16 cellular contexts compared by ENCODE assay signal in the genomic region with DNA sequence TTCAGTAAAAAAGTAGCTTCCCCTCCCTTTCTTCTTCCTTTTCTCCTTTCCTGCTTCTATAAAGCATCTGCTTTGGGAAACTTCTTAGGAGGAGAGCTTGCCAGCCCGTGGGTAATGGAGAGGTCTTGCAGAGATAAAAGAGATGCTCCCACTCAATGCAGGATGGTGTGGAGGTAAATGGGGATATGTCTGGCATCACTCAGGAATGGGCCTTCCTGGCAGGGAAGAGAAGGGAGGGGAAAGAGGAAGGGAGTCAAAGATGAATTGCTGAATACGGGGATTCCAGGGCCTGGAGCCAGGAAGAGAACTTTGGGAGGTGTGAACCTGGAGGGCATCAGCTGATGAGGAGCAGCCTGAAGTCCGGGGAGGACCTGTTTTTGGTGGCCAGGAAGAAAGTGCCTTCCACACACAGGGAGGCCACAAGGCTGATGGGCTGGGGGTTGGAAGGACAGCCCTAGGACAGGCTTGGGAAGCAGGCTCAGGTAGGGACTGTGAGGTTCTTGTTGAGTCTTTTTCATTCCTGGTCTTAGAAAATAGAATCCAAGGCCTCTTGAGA. TPM values are rescaled to one million over a fixed set of nuclear protein-coding genes. Genes with fewer than 3 reads are reported as not detected.
DNase-seq lines count a peak whose midpoint lies in the region; ATAC-seq and TF ChIP-seq lines count a peak whose summit lies in the region.
"Had no signal": no experiment of that assay in that cellular context is flagged by ENCODE, and none has a peak within 500 bp of the region (broad histone marks: within the 10 kb centered on the region; RNA-seq: fewer than 3 reads in every experiment).

No MANE protein-coding gene starts in this region.

- no peaks in the 10 kb centered on the region for H3K27me3 ChIP-seq in heart left ventricle
- H3K27me3 ChIP-seq in right cardiac atrium (ENCODE audit: control insufficient read depth, insufficient read depth), result no peaks in the 10 kb centered on the region
- no peaks in the 10 kb centered on the region for H3K27me3 ChIP-seq in foreskin keratinocyte
- H3K27me3 ChIP-seq: Peyer's patch had no signal

- DNase-seq in heart left ventricle (no peak), right cardiac atrium (no peak), foreskin keratinocyte (no peak), HPDE6-E6E7 (ENCODE audit: extremely low spot score) (no peak)
- no peak for DNase-seq in stimulated activated naive CD8-positive, alpha-beta T cell treated with anti-CD3 and anti-CD28 coated beads, Interleukin-15, amount 100 ng/mL, for 72 hours
- DNase-seq: activated CD8-positive, alpha-beta memory T cell treated with anti-CD3 and anti-CD28 coated beads, Interleukin-2, amount 50 U/mL, for 4 hours; AML-193; NCI-H1048; NCI-H446; Peyer's patch; posterior cingulate gyrus had no signal

- H3K4me1 Mint-ChIP-seq in activated T-helper 17 cell treated with anti-CD3 and anti-CD28 coated beads, Interleukin-2, amount 50 U/mL, for 72 hours, result peaks cover 19% of the 10 kb centered on the region
- H3K4me1 Mint-ChIP-seq in stimulated activated naive CD8-positive, alpha-beta T cell treated with anti-CD3 and anti-CD28 coated beads, Interleukin-15, amount 100 ng/mL, for 72 hours, result peaks cover 32% of the 10 kb centered on the region

- H3K9me3 ChIP-seq in heart left ventricle (peaks cover 0 to 14% (median 0%) of the 10 kb centered on the region in 12 donors), right cardiac atrium (ENCODE audit: control insufficient read depth, low read length) (no peaks in the 10 kb centered on the region)
- H3K9me3 ChIP-seq: Peyer's patch had no signal

- H3K27me3 Mint-ChIP-seq in activated T-helper 17 cell treated with anti-CD3 and anti-CD28 coated beads, Interleukin-2, amount 50 U/mL, for 72 hours, result no peaks in the 10 kb centered on the region
- no peaks in the 10 kb centered on the region for H3K27me3 Mint-ChIP-seq in stimulated activated naive CD8-positive, alpha-beta T cell treated with anti-CD3 and anti-CD28 coated beads, Interleukin-15, amount 100 ng/mL, for 72 hours

- H3K4me1 ChIP-seq in heart left ventricle, result peaks cover 0 to 33% (median 25%) of the 10 kb centered on the region in 12 donors
- H3K4me1 ChIP-seq in right cardiac atrium (ENCODE audit: control insufficient read depth, insufficient read depth, low read length), result no peaks in the 10 kb centered on the region
- H3K4me1 ChIP-seq in foreskin keratinocyte, result peaks cover 51% of the 10 kb centered on the region

- peak overlapping the region; percentile 19 for H3K4me3 Mint-ChIP-seq in activated T-helper 17 cell treated with anti-CD3 and anti-CD28 coated beads, Interleukin-2, amount 50 U/mL, for 72 hours
- peak overlapping the region in 1 of 2 donors; percentile 4 for H3K4me3 Mint-ChIP-seq in stimulated activated naive CD8-positive, alpha-beta T cell treated with anti-CD3 and anti-CD28 coated beads, Interleukin-15, amount 100 ng/mL, for 72 hours

- H3K36me3 Mint-ChIP-seq in activated T-helper 17 cell treated with anti-CD3 and anti-CD28 coated beads, Interleukin-2, amount 50 U/mL, for 72 hours (ENCODE audit: low read depth), result no peaks in the 10 kb centered on the region

- H3K27ac ChIP-seq in heart left ventricle (peak overlapping the region in 9 of 12 donors; percentile 23 to 67 (median 55)), right cardiac atrium (ENCODE audit: low read length) (no peak overlapping the region), foreskin keratinocyte (peak overlapping the region; percentile 90)

- intact Hi-C loops in heart left ventricle (cut with DNase I), result loop anchor here in 4 of 10 donors (5.0 to 10.0 kb wide), 2 partner anchors 47 to 56 kb away; partner anchors contain the start of gene CKAP2L (in 2 of the 4)
- intact Hi-C loops in right cardiac atrium (cut with DNase I), result no loop called here

- no peaks in the 10 kb centered on the region for H3K36me3 ChIP-seq in heart left ventricle
- H3K36me3 ChIP-seq: Peyer's patch had no signal

- peaks cover 10% of the 10 kb centered on the region for H3K9me3 Mint-ChIP-seq in activated T-helper 17 cell treated with anti-CD3 and anti-CD28 coated beads, Interleukin-2, amount 50 U/mL, for 72 hours
- peaks cover 20 to 40% of the 10 kb centered on the region in 2 donors for H3K9me3 Mint-ChIP-seq in stimulated activated naive CD8-positive, alpha-beta T cell treated with anti-CD3 and anti-CD28 coated beads, Interleukin-15, amount 100 ng/mL, for 72 hours

- 64 to 69% (median 67%) methylated on average over 3 of the region's 3 CpGs for WGBS in heart left ventricle, 4 donors
- 70% methylated on average over 3 of the region's 3 CpGs for WGBS in right cardiac atrium

- TF ChIP-seq POLR2A in heart left ventricle (IDR thresholded peaks at IDR 0.05), result no peak

- ATAC-seq in heart left ventricle (no peak), right cardiac atrium (no peak), foreskin keratinocyte (no peak), HG02759 (IDR thresholded peaks at IDR 0.05; ENCODE audit: unreplicated experiment) (no peak), GM18868 (IDR thresholded peaks at IDR 0.05; ENCODE audit: unreplicated experiment) (no peak)
- ATAC-seq in activated T-helper 17 cell treated with anti-CD3 and anti-CD28 coated beads, Interleukin-2, amount 50 U/mL, for 72 hours (replicated peaks), result no peak
- ATAC-seq in stimulated activated naive CD8-positive, alpha-beta T cell treated with anti-CD3 and anti-CD28 coated beads, Interleukin-15, amount 100 ng/mL, for 72 hours, result no peak

- TF ChIP-seq CTCF in heart left ventricle (IDR thresholded peaks at IDR 0.05) (no peak), foreskin keratinocyte (conservative IDR thresholded peaks at IDR 0.05) (no peak)

- H3K4me3 ChIP-seq in heart left ventricle (no peak overlapping the region), right cardiac atrium (ENCODE audit: low read length) (no peak overlapping the region)
- H3K4me3 ChIP-seq: Peyer's patch had no signal

- H3K27ac Mint-ChIP-seq in activated T-helper 17 cell treated with anti-CD3 and anti-CD28 coated beads, Interleukin-2, amount 50 U/mL, for 72 hours, result peak overlapping the region; percentile 53
- H3K27ac Mint-ChIP-seq in stimulated activated naive CD8-positive, alpha-beta T cell treated with anti-CD3 and anti-CD28 coated beads, Interleukin-15, amount 100 ng/mL, for 72 hours, result peak overlapping the region; percentile 21 to 28

RNA-seq across cellular contexts. Expression of gene IL1B, which starts 25.2 kb away (rescaled TPM):
- 10 to 100 TPM in 1 of 9 donors, 1 to 10 TPM in 3, under 1 TPM in 1, not detected in 4; 0.68 to 12.3 (median 3.9) TPM for total RNA-seq in heart left ventricle
- under 1 TPM; 0.27 to 0.49 TPM for polyA plus RNA-seq in heart left ventricle
- total RNA-seq in right cardiac atrium, result 1 to 10 TPM in 2 of 4 donors, under 1 TPM in 1, not detected in 1; 0.14 to 2.1 (median 1.7) TPM
- 0.70 TPM for polyA plus RNA-seq in right cardiac atrium
- total RNA-seq in activated T-helper 17 cell treated with anti-CD3 and anti-CD28 coated beads, Interleukin-2, amount 50 U/mL, for 72 hours, result under 1 TPM in 1 of 2 donors, not detected in 1; 0.40 TPM
- total RNA-seq in foreskin keratinocyte, result 84.8 and 98.9 TPM in 2 replicates
- 69.6 and 88.5 TPM in 2 replicates for polyA plus RNA-seq in foreskin keratinocyte

RNA-seq across cellular contexts. Expression of gene IL1A, which starts 27.1 kb away (rescaled TPM):
- total RNA-seq in heart left ventricle (under 1 TPM in 1 of 9 donors, not detected in 8; 0.13 TPM), right cardiac atrium (not detected), foreskin keratinocyte (263 and 311 TPM in 2 replicates)
- polyA plus RNA-seq in heart left ventricle (not detected), right cardiac atrium (not detected), foreskin keratinocyte (156 and 231 TPM in 2 replicates)
- total RNA-seq in activated T-helper 17 cell treated with anti-CD3 and anti-CD28 coated beads, Interleukin-2, amount 50 U/mL, for 72 hours, result 10 to 100 TPM in 1 of 2 donors, 1 to 10 TPM in 1; 4.3 to 27.1 TPM
- total RNA-seq: HT-29, Peyer's patch had no signal
- polyA plus RNA-seq: liver had no signal

RNA-seq across cellular contexts. Expression of gene CKAP2L, which starts 46.9 kb away (rescaled TPM):
- total RNA-seq in heart left ventricle (1 to 10 TPM in 1 of 9 donors, under 1 TPM in 5, not detected in 3; 0.10 to 4.5 (median 0.33) TPM), right cardiac atrium (under 1 TPM in 2 of 4 donors, not detected in 2; 0.26 to 0.46 TPM), foreskin keratinocyte (30.1 and 40.8 TPM in 2 replicates)
- polyA plus RNA-seq in heart left ventricle (under 1 TPM in 1 of 2 donors, not detected in 1; 0.06 TPM), right cardiac atrium (not detected), foreskin keratinocyte (9.2 and 13.4 TPM in 2 replicates)
- 10 to 100 TPM; 31.4 to 35.8 TPM for total RNA-seq in activated T-helper 17 cell treated with anti-CD3 and anti-CD28 coated beads, Interleukin-2, amount 50 U/mL, for 72 hours
